Comparison of ENCODE assay signal across 8 cellular contexts in genomic region chr19:1076951-1077350, GRCh38. TPM values are rescaled to one million over a fixed set of nuclear protein-coding genes. Genes with fewer than 3 reads are reported as not detected.
DNase-seq lines count a peak whose midpoint lies in the region; ATAC-seq and TF ChIP-seq lines count a peak whose summit lies in the region.

No MANE protein-coding gene starts in this region.

- no peaks in the 10 kb centered on the region; the same call in 1 of the 2 replicates for H3K79me2 ChIP-seq in OCI-LY7 (ENCODE audit: insufficient read depth, low read depth, low read length)

- DNase-seq in GM13976 (ENCODE audit: low spot score) (peak; percentile 91), OCI-LY7 (ENCODE audit: low spot score) (peak; percentile 96), left colon (peak; percentile 85 to 87), osteocyte (ENCODE audit: extremely low spot score, unreplicated experiment) (no peak), NCI-H82 (lab: John Stamatoyannopoulos, UW) (no peak)
- DNase-seq in activated T-helper 9 cell treated with anti-CD3 and anti-CD28 coated beads, Interleukin-2, amount 50 U/mL, for 16 hours (ENCODE audit: low read depth) = peak; percentile 90
- peak; percentile 89 for DNase-seq in stimulated activated CD8-positive, alpha-beta memory T cell treated with anti-CD3 and anti-CD28 coated beads, Interleukin-4, amount 100 ng/mL, for 48 hours

- no peaks in the 10 kb centered on the region for H3K36me3 Mint-ChIP-seq in osteocyte (ENCODE audit: unreplicated experiment)

- H3K4me3 ChIP-seq in OCI-LY7 (ENCODE audit: low read depth, low read length, poor library complexity, severe bottlenecking) = peak overlapping the region; percentile 53

- H3K36me3 ChIP-seq in OCI-LY7 (ENCODE audit: insufficient read depth, low read length) = peaks cover 85% of the 10 kb centered on the region

- peaks cover under 1% of the 10 kb centered on the region for H3K27me3 Mint-ChIP-seq in osteocyte (ENCODE audit: unreplicated experiment)

- ATAC-seq in HG02798 (IDR thresholded peaks at IDR 0.05; ENCODE audit: poor library complexity, unreplicated experiment) (peak; percentile 65), left colon (peak; percentile 52)

- H3K4me1 Mint-ChIP-seq in osteocyte (ENCODE audit: unreplicated experiment) = peaks cover 8% of the 10 kb centered on the region

- peak overlapping the region; percentile 73 for H3K4me2 ChIP-seq in OCI-LY7 (ENCODE audit: low read length)

- in situ Hi-C loops in GM13976 (cut with MboI; ENCODE audit: low sequenced_read_pairs, unreplicated experiment) = no loop called here

- no peaks in the 10 kb centered on the region for H3K9me3 Mint-ChIP-seq in osteocyte (ENCODE audit: unreplicated experiment)

- peak; percentile 0 for TF ChIP-seq CTCF in GM13976 (IDR thresholded peaks at IDR 0.05; ENCODE audit: borderline replicate concordance, control extremely low read depth, extremely low read depth, insufficient read depth, missing control alignments)
- no peak for TF ChIP-seq CTCF in OCI-LY7 (conservative IDR thresholded peaks at IDR 0.05; ENCODE audit: low read length)
- no peak for TF ChIP-seq CTCF in osteocyte (IDR thresholded peaks at IDR 0.05)

- no TSS peak for BruUV-seq in OCI-LY7 (replicated peaks; lab: Mats Ljungman, UMichigan)

- no peaks in the 10 kb centered on the region for H3K9me2 ChIP-seq in OCI-LY7 (ENCODE audit: insufficient read depth, low read length)

- no peaks in the 10 kb centered on the region for H4K20me1 ChIP-seq in OCI-LY7 (ENCODE audit: insufficient read depth, low read length)

- H3K27ac ChIP-seq in OCI-LY7 (ENCODE audit: low read depth, low read length, poor library complexity, severe bottlenecking) = peak overlapping the region; percentile 90

- no peak overlapping the region for H3K27ac Mint-ChIP-seq in osteocyte (ENCODE audit: unreplicated experiment)

- no peak overlapping the region for H3K4me3 Mint-ChIP-seq in osteocyte (ENCODE audit: unreplicated experiment)

- H3K4me1 ChIP-seq in OCI-LY7 (ENCODE audit: insufficient read depth, low read length, poor library complexity, severe bottlenecking) = peaks cover 48% of the 10 kb centered on the region

- intact Hi-C loops in OCI-LY7 (cut with micrococcal nuclease; ENCODE audit: unreplicated experiment) (loop anchor here (1.0 to 2.0 kb wide), 2 partner anchors 8 to 38 kb away; no protein-coding TSS in a partner anchor), left colon (cut with DNase I, micrococcal nuclease) (no loop called here)

- H2AFZ ChIP-seq in OCI-LY7 (ENCODE audit: low read length) = no peak overlapping the region

- POLR2A ChIA-PET in OCI-LY7 (lab: Charles Lee) = interaction anchor here (0.7 to 2.6 kb wide), 2 partner anchors 10 to 19 kb away, joined by 3 to 16 read pairs; partner anchors contain the start of gene ARHGAP45

- CTCF ChIA-PET in OCI-LY7 (lab: Charles Lee; ENCODE audit: unreplicated experiment) = no interaction called here

- no peaks in the 10 kb centered on the region for H3K9me3 ChIP-seq in OCI-LY7 (ENCODE audit: low read length)

RNA-seq across cellular contexts. Expression of gene ARHGAP45, which starts 10.0 kb away (rescaled TPM):
- 132 and 135 TPM in 2 replicates for total RNA-seq in OCI-LY7 (2014; rRNA removed; shearing (Covaris generic))
- total RNA-seq in OCI-LY7 (2022) (138 and 143 TPM in 2 replicates), left colon (10 to 100 TPM; 37.9 to 47.2 TPM), osteocyte (0.67 and 0.99 TPM in 2 replicates)

RNA-seq across cellular contexts. Expression of gene POLR2E, which starts 18.2 kb away (rescaled TPM):
- total RNA-seq in OCI-LY7 (2014; rRNA removed; shearing (Covaris generic)) = 153 and 165 TPM in 2 replicates
- total RNA-seq in OCI-LY7 (2022) = 160 and 193 TPM in 2 replicates
- total RNA-seq in left colon = 100 to 1,000 TPM; 116 to 141 TPM
- total RNA-seq in osteocyte = 156 and 168 TPM in 2 replicates

RNA-seq across cellular contexts. Expression of gene GPX4, which starts 26.8 kb away (rescaled TPM):
- 184 and 203 TPM in 2 replicates for total RNA-seq in OCI-LY7 (2014; rRNA removed; shearing (Covaris generic))
- total RNA-seq in OCI-LY7 (2022) (148 and 156 TPM in 2 replicates), left colon (100 to 1,000 TPM; 162 to 176 TPM), osteocyte (349 and 354 TPM in 2 replicates)

RNA-seq across cellular contexts. Expression of gene ABCA7, which starts 37.0 kb away (rescaled TPM):
- 22.5 and 43.3 TPM in 2 replicates for total RNA-seq in OCI-LY7 (2014; rRNA removed; shearing (Covaris generic))
- total RNA-seq in OCI-LY7 (2022) = 66.6 and 74.4 TPM in 2 replicates
- 10 to 100 TPM; 23.3 to 35.1 TPM for total RNA-seq in left colon
- 16.7 and 17.8 TPM in 2 replicates for total RNA-seq in osteocyte

RNA-seq across cellular contexts. Expression of gene CNN2, which starts 50.5 kb away (rescaled TPM):
- 51.5 and 73.7 TPM in 2 replicates for total RNA-seq in OCI-LY7 (2014; rRNA removed; shearing (Covaris generic))
- 126 and 127 TPM in 2 replicates for total RNA-seq in OCI-LY7 (2022)
- 100 to 1,000 TPM in 1 of 2 donors, 10 to 100 TPM in 1; 76.6 to 106 TPM for total RNA-seq in left colon
- total RNA-seq in osteocyte = 318 and 327 TPM in 2 replicates

Comparison
In these comparisons a context has a peak if more than half of its experiments do, and no peak if none do; other contexts are left out.
1. DNase-seq: peak in GM13976 (single experiment), OCI-LY7 (single experiment), activated T-helper 9 cell treated with anti-CD3 and anti-CD28 coated beads, Interleukin-2, amount 50 U/mL, for 16 hours (single experiment), left colon (2 of 2) and stimulated activated CD8-positive, alpha-beta memory T cell treated with anti-CD3 and anti-CD28 coated beads, Interleukin-4, amount 100 ng/mL, for 48 hours (single experiment); none in osteocyte (single experiment) and NCI-H82 (single experiment).
2. RNA of gene ARHGAP45, which starts 10.0 kb away (total RNA-seq): 132 to 143 TPM in OCI-LY7 and 37.9 to 47.2 TPM in left colon; 0.67 to 0.99 TPM in osteocyte; every median in the first group is over 10 times any median in the second.